11 cellular contexts compared by ENCODE assay signal in the genomic region with DNA sequence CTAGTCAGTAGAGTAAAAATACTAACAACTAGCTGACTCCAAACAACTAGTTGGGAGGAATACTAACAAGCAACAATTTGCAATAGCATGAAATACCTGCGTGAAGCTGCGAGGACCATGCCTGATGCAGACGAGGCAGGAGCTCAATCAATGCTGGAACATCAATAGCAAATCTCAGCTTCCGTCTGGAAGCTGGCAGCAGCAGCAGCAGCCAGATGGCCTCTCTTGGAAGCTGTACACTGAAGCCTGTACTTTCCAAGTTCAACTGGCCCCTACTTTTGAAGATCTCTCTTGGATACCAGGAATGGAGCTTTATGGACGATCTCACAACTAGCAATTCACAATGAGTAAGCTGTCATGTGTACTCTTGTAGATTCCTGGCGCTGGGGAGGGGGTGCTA. TPM values are rescaled to one million over a fixed set of nuclear protein-coding genes. Genes with fewer than 3 reads are reported as not detected.
DNase-seq lines count a peak whose midpoint lies in the region; ATAC-seq and TF ChIP-seq lines count a peak whose summit lies in the region.
"Had no signal": no experiment of that assay in that cellular context is flagged by ENCODE, and none has a peak within 500 bp of the region (broad histone marks: within the 10 kb centered on the region; RNA-seq: fewer than 3 reads in every experiment).

No MANE protein-coding gene starts in this region.

- 89 to 95% methylated on average over 6 of the region's 6 CpGs for WGBS in endodermal cell (ENCODE audit: insufficient coverage in 1 of 2, insufficient read length in 1 of 2), 2 experiments

- peaks cover 6% of the 10 kb centered on the region for H3K36me3 Mint-ChIP-seq in activated T-cell treated with anti-CD3 and anti-CD28 coated beads, Interleukin-2, amount 50 U/mL, for 4 hours (ENCODE audit: insufficient read depth)
- peaks cover 5% of the 10 kb centered on the region for H3K36me3 Mint-ChIP-seq in activated naive CD8-positive, alpha-beta T cell
- H3K36me3 Mint-ChIP-seq in endodermal cell (ENCODE audit: low read depth), result no peaks in the 10 kb centered on the region

- H3K4me1 ChIP-seq in left ventricle myocardium inferior (peaks cover 78% of the 10 kb centered on the region), endodermal cell (ENCODE audit: control insufficient read depth, insufficient read depth, low read length) (no peaks in the 10 kb centered on the region)
- H3K4me1 ChIP-seq: parathyroid adenoma had no signal

- H3K9me3 Mint-ChIP-seq in activated T-cell treated with anti-CD3 and anti-CD28 coated beads, Interleukin-2, amount 50 U/mL, for 4 hours, result no peaks in the 10 kb centered on the region
- H3K9me3 Mint-ChIP-seq in activated naive CD8-positive, alpha-beta T cell (ENCODE audit: low read depth), result no peaks in the 10 kb centered on the region
- H3K9me3 Mint-ChIP-seq in endodermal cell, result peaks cover 14% of the 10 kb centered on the region

- H3K27ac Mint-ChIP-seq in activated naive CD8-positive, alpha-beta T cell, result peak overlapping the region; percentile 74
- H3K27ac Mint-ChIP-seq in endodermal cell, result no peak overlapping the region

- DNase-seq in activated T-cell treated with anti-CD3 and anti-CD28 coated beads, Interleukin-2, amount 50 U/mL, for 4 hours, result no peak
- DNase-seq in activated T-cell treated with anti-CD3 and anti-CD28 coated beads, Interleukin-2, amount 50 U/mL, for 48 hours, result no peak
- DNase-seq in left ventricle myocardium inferior (no peak), superior temporal gyrus (ENCODE audit: extremely low spot score) (peak; percentile 36), endodermal cell (no peak)
- DNase-seq in stimulated activated naive CD4-positive, alpha-beta T cell (lab: John Stamatoyannopoulos, UW), result no peak
- DNase-seq: amygdala, NCI-H2029 had no signal

- no peaks in the 10 kb centered on the region for H3K36me3 ChIP-seq in left ventricle myocardium inferior
- H3K36me3 ChIP-seq in endodermal cell (ENCODE audit: control insufficient read depth, insufficient read depth, low read length), result no peaks in the 10 kb centered on the region

- peak overlapping the region; percentile 26 for H3K4me3 ChIP-seq in left ventricle myocardium inferior
- no peak overlapping the region for H3K4me3 ChIP-seq in endodermal cell (ENCODE audit: low read length)

- intact Hi-C loops in left ventricle myocardium inferior (cut with micrococcal nuclease), result no loop called here

- H3K4me1 Mint-ChIP-seq in activated T-cell treated with anti-CD3 and anti-CD28 coated beads, Interleukin-2, amount 50 U/mL, for 4 hours (ENCODE audit: low read depth), result peaks cover 77% of the 10 kb centered on the region
- H3K4me1 Mint-ChIP-seq in activated naive CD8-positive, alpha-beta T cell (ENCODE audit: low read depth), result peaks cover 72% of the 10 kb centered on the region
- H3K4me1 Mint-ChIP-seq in endodermal cell, result peaks cover 10% of the 10 kb centered on the region

- no peaks in the 10 kb centered on the region for H3K9me3 ChIP-seq in left ventricle myocardium inferior (replicated peaks)
- peaks cover 16% of the 10 kb centered on the region for H3K9me3 ChIP-seq in endodermal cell (ENCODE audit: control insufficient read depth, low read length)

- H3K9ac ChIP-seq in endodermal cell (ENCODE audit: extremely low read depth, low read length, poor library complexity, severe bottlenecking), result no peak overlapping the region
- H3K9ac ChIP-seq: parathyroid adenoma had no signal

- TF ChIP-seq CTCF in left ventricle myocardium inferior (IDR thresholded peaks at IDR 0.05; ENCODE audit: borderline replicate concordance) (no peak), endodermal cell (conservative IDR thresholded peaks at IDR 0.05) (no peak)

- ATAC-seq in activated T-cell treated with anti-CD3 and anti-CD28 coated beads, Interleukin-2, amount 50 U/mL, for 4 hours, result no peak
- no peak for ATAC-seq in HG03342 (IDR thresholded peaks at IDR 0.05; ENCODE audit: unreplicated experiment)

- H3K27me3 ChIP-seq in left ventricle myocardium inferior (ENCODE audit: low read depth) (no peaks in the 10 kb centered on the region), endodermal cell (ENCODE audit: control insufficient read depth, insufficient read depth, low read length, poor library complexity, severe bottlenecking) (no peaks in the 10 kb centered on the region)

- H3K27me3 Mint-ChIP-seq in activated T-cell treated with anti-CD3 and anti-CD28 coated beads, Interleukin-2, amount 50 U/mL, for 4 hours (ENCODE audit: low read depth), result no peaks in the 10 kb centered on the region
- no peaks in the 10 kb centered on the region for H3K27me3 Mint-ChIP-seq in activated naive CD8-positive, alpha-beta T cell
- H3K27me3 Mint-ChIP-seq in endodermal cell (ENCODE audit: insufficient read depth), result no peaks in the 10 kb centered on the region

- H3K4me3 Mint-ChIP-seq in activated T-cell treated with anti-CD3 and anti-CD28 coated beads, Interleukin-2, amount 50 U/mL, for 4 hours, result peak overlapping the region; percentile 7
- H3K4me3 Mint-ChIP-seq in activated naive CD8-positive, alpha-beta T cell, result peak overlapping the region; percentile 49
- no peak overlapping the region for H3K4me3 Mint-ChIP-seq in endodermal cell

- peak overlapping the region; percentile 88 for H3K27ac ChIP-seq in left ventricle myocardium inferior (replicated peaks)
- H3K27ac ChIP-seq in endodermal cell (ENCODE audit: low read depth, low read length), result no peak overlapping the region
- H3K27ac ChIP-seq: parathyroid adenoma had no signal

RNA-seq across cellular contexts. Expression of a gene that starts 47.9 kb away (rescaled TPM):
- total RNA-seq in activated T-cell treated with anti-CD3 and anti-CD28 coated beads, Interleukin-2, amount 50 U/mL, for 4 hours, result 1 to 10 TPM; 1.3 to 2.8 (median 2.0) TPM
- 47.4 TPM for total RNA-seq in left ventricle myocardium inferior
- 10 to 100 TPM; 13.9 to 16.5 TPM for total RNA-seq in endodermal cell
- polyA plus RNA-seq in endodermal cell (2013, experiment 1 of 2), result 27.0 TPM
- polyA plus RNA-seq in endodermal cell (2013, experiment 2 of 2), result 28.3 TPM
